ENCODE assay signal across 19 cellular contexts in the genomic region with DNA sequence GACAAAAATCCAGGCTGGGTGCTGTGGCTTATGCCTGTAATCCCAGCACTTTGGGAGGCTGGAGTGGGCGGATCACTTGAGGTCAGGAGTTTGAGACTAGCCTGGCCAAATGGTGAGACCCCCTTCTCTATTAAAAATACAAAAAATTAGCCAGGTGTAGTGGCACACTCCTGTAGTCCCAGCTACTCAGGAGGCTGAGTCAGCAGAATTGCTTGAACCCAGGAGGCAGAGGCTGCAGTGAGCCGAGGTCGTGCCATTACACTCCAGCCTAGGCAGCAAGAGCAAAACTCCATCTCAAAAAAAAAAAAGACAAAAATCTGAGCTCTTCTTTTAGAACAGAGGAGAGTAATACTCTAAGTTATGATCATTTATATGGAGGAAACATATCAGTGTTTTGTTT. TPM values are rescaled to one million over a fixed set of nuclear protein-coding genes. Genes with fewer than 3 reads are reported as not detected.
"Had no signal": no experiment of that assay in that cellular context is flagged by ENCODE, and none has a peak within 500 bp of the region (broad histone marks: within the 10 kb centered on the region; RNA-seq: fewer than 3 reads in every experiment).

No MANE protein-coding gene starts in this region.

RNA-seq across cellular contexts. Expression of a gene that starts 52.2 kb away (rescaled TPM):
- total RNA-seq: activated CD4-positive, alpha-beta memory T cell treated with anti-CD3 and anti-CD28 coated beads, Interleukin-2, amount 10 ng/mL, durations not matched to agents 7 days and 5 days; activated CD4-positive, alpha-beta T cell treated with anti-CD3 and anti-CD28 coated beads for 36 hours; activated CD4-positive, alpha-beta T cell treated with anti-CD3 and anti-CD28 coated beads, Interleukin-2, amount 10 ng/mL, durations not matched to agents 7 days and 5 days; activated CD8-positive, alpha-beta memory T cell treated with anti-CD3 and anti-CD28 coated beads, Interleukin-2, amount 10 ng/mL, durations not matched to agents 7 days and 5 days; activated CD8-positive, alpha-beta T cell treated with anti-CD3 and anti-CD28 coated beads, Interleukin-2, amount 10 ng/mL, durations not matched to agents 7 days and 5 days; activated naive CD4-positive, alpha-beta T cell treated with anti-CD3 and anti-CD28 coated beads for 36 hours; activated naive CD4-positive, alpha-beta T cell treated with anti-CD3 and anti-CD28 coated beads, Interleukin-2, amount 50 U/mL, for 72 hours; activated naive CD8-positive, alpha-beta T cell treated with anti-CD3 and anti-CD28 coated beads for 36 hours; activated T-helper 1 cell treated with anti-CD3 and anti-CD28 coated beads, Interleukin-12 subunit alpha, Interleukin-12 subunit beta, Interleukin-2, Interleukin-4 antibody, amounts not matched to agents 30 ng/mL and 10 ng/mL and 1 ng/mL, durations not matched to agents 14 hours and 24 hours and 36 hours; activated T-helper 17 cell treated with anti-CD3 and anti-CD28 coated beads, Interleukin-2, amount 50 U/mL, for 72 hours; aorta; astrocyte; breast epithelium; chondrocyte; colonic mucosa; T-helper 17 cell; T-helper 2 cell treated with Interferon-gamma antibody and Interleukin-4, amounts not matched to agents 100 ng/mL and 5 ng/mL, for 36 hours; WTC11 had no signal
- polyA plus RNA-seq: adrenal gland, aorta had no signal
